8 cellular contexts compared by ENCODE assay signal in the genomic region with DNA sequence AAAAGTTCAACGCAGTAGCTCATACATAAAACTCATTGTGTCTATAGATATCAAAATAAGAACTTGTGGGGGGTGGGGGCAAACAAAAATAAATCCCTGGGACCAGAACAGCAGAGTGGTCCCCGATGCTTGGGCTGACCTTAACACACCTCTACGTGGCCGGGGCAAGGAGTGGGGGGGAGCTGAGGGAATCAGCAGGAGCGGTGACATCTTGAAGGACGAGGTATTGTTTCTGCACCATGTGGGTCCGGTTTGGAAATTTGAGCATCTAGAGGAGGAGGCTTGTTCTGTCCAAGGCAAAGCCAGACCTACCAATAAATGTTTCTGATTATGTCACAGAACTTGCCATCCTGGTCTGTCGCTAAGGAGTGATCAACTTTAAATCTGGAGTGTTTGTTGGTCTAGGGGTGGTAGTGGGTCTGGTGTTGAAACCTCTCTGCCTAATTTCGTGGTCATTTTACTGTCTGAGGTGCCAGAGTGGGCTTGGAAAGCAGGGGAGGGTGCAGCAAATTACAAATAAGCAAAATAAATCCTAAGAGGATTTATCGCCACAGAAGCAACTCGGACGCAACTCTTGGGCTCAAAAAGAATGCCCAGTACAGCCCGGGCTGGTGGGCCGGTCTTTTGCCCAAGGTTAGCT. TPM values are rescaled to one million over a fixed set of nuclear protein-coding genes. Genes with fewer than 3 reads are reported as not detected.
A peak's percentile ranks its signal among the peaks of the same experiment; 100 is the strongest.
DNase-seq lines count a peak whose midpoint lies in the region; ATAC-seq and TF ChIP-seq lines count a peak whose summit lies in the region.

No MANE protein-coding gene starts in this region.

- H3K4me1 Mint-ChIP-seq in nephron, result peaks cover 38% of the 10 kb centered on the region

- H3K9me3 Mint-ChIP-seq in nephron, result no peaks in the 10 kb centered on the region

- no peaks in the 10 kb centered on the region for H3K27me3 ChIP-seq in dorsolateral prefrontal cortex

- peak overlapping the region; percentile 83 to 94 (median 91) for H3K4me3 Mint-ChIP-seq in nephron

- intact Hi-C loops in dorsolateral prefrontal cortex (cut with DNase I), result loop anchor here (2.0 to 10.0 kb wide), 5 partner anchors 31 to 337 kb away; partner anchors contain the start of gene FNIP2 (in 1 of the 2)

- peak overlapping the region; percentile 65 to 84 (median 69) for H3K27ac Mint-ChIP-seq in nephron

- H3K4me3 ChIP-seq in dorsolateral prefrontal cortex, result peak overlapping the region; percentile 70 to 100 (median 93)

- H3K27ac ChIP-seq in C4-2B (peak overlapping the region; percentile 74; the same call in 1 of the 2 replicates), dorsolateral prefrontal cortex (peak overlapping the region in 50 of 59 donors; percentile 16 to 98 (median 87))

- H3K36me3 Mint-ChIP-seq in nephron (ENCODE audit: low read depth), result no peaks in the 10 kb centered on the region

- peaks cover 15% of the 10 kb centered on the region for H3K27me3 Mint-ChIP-seq in nephron (ENCODE audit: low read depth)

- peak; percentile 30 for DNase-seq in NCI-H69 (lab: John Stamatoyannopoulos, UW)
- peak in 1 of 10 donors; percentile 14 for DNase-seq in dorsolateral prefrontal cortex
- DNase-seq in NCI-H2029 treated with DMSO at 0.1 percent for 48 hours (lab: John Stamatoyannopoulos, UW), result no peak

- TF ChIP-seq CTCF in C4-2B (conservative IDR thresholded peaks at IDR 0.05) (no peak), dorsolateral prefrontal cortex (IDR thresholded peaks at IDR 0.05 in 54 of 56, conservative IDR thresholded peaks at IDR 0.05 in 2 of 56; ENCODE audit: low read depth in 1 of 56, partially characterized antibody in 56 of 56) (no peak), nephron (IDR thresholded peaks at IDR 0.05; ENCODE audit: unreplicated experiment in 3 of 3) (no peak)

- ATAC-seq in HG02759 (IDR thresholded peaks at IDR 0.05; ENCODE audit: unreplicated experiment) (no peak), HG03342 (IDR thresholded peaks at IDR 0.05; ENCODE audit: unreplicated experiment) (no peak), GM19463 (IDR thresholded peaks at IDR 0.05; ENCODE audit: unreplicated experiment) (no peak)

RNA-seq across cellular contexts. Expression of gene RAPGEF2, which starts 0.8 kb away (rescaled TPM):
- 100 to 1,000 TPM in 119 of 120 experiments, 10 to 100 TPM in 1; 98.7 to 270 (median 178) TPM for total RNA-seq in dorsolateral prefrontal cortex
